ENCODE assay signal across 8 cellular contexts in the genomic region with DNA sequence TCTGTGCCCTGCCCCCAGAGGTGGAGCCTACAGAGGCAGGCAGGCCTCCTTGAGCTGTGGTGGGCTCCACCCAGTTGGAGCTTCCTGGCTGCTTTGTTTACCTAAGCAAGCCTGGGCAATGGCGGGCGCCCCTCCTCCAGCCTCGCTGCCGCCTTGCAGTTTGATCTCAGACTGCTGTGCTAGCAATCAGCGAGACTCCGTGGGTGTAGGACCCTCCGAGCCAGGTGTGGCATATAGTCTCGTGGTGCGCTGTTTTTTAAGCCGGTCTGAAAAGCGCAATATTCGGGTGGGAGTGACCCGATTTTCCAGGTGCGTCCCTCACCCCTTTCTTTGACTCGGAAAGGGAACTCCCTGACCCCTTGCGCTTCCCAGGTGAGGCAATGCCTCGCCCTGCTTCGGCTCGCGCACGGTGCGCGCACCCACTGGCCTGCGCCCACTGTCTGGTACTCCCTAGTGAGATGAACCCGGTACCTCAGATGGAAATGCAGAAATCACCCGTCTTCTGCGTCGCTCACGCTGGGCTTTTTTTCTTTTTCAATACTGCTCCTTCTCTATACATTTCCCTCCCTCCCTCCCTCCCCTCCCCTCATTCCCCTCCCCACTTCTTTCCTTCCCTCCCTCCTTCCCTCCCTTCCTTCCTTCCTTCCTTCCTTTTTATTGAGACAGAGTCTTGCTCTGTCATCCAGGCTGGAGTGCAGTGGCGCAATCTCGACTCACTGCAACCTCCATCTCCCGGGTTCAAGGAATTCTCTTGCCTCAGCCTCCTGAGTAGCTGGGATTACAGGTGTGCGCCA.
DNase-seq lines count a peak whose midpoint lies in the region; ATAC-seq and TF ChIP-seq lines count a peak whose summit lies in the region.
"Not testable (repeated sequence)": the region's sequence is repeated elsewhere in the genome, so short reads cannot be mapped to it uniquely, and the experiment has no call there.

No MANE protein-coding gene starts in this region.

- not testable (repeated sequence) for H3K9me3 ChIP-seq in CD8-positive, alpha-beta T cell (ENCODE audit: low read length); HCT116 (ENCODE audit: control insufficient read depth in 1 of 2, insufficient read depth in 1 of 2, low read depth in 1 of 2, low read length in 2 of 2); hepatocyte (ENCODE audit: low read depth)

- RAD21 ChIA-PET in HCT116 (lab: Charles Lee; ENCODE audit: low non-redundant PET in 1 of 2, low total read pairs in 2 of 2, uncharacterized antibody in 2 of 2, unreplicated experiment in 2 of 2) = interaction anchor here in 1 of 2 experiments (0.7 kb wide), 1 partner anchor 321 kb away, joined by 5 read pairs; no protein-coding TSS in a partner anchor

- H3K9me2 ChIP-seq in HCT116 (ENCODE audit: insufficient read depth); hepatocyte (replicated peaks; ENCODE audit: insufficient read depth): not testable (repeated sequence)

- not testable (repeated sequence) for H3K27me3 ChIP-seq in CD8-positive, alpha-beta T cell (ENCODE audit: insufficient read depth, low read length); HCT116 (ENCODE audit: insufficient read depth, low read length); hepatocyte

- not testable (repeated sequence) for H3K4me1 ChIP-seq in CD8-positive, alpha-beta T cell (ENCODE audit: insufficient read depth, low read length); HCT116 (ENCODE audit: control insufficient read depth in 1 of 2, insufficient read depth in 2 of 2, low read length in 2 of 2); hepatocyte (ENCODE audit: insufficient read depth)

- 56% methylated on average over 13 of the region's 33 CpGs for WGBS in hepatocyte (ENCODE audit: low lambda C conversion rate, missing lambda C conversion rate)

- H3K27me3 Mint-ChIP-seq in CD8-positive, alpha-beta T cell (ENCODE audit: low read depth); T-cell; activated T-cell treated with anti-CD3 and anti-CD28 coated beads, Interleukin-2, amount 50 U/mL, for 24 hours; central memory CD8-positive, alpha-beta T cell; naive thymus-derived CD8-positive, alpha-beta T cell; stimulated activated memory B cell treated with anti-CD40 and anti-IgM and Interleukin-4, amounts not matched to agents 10 μg/mL and 1 μg/mL and 100 μg/mL, for 72 hours: not testable (repeated sequence)

- not testable (repeated sequence) for H3K79me2 ChIP-seq in HCT116 (ENCODE audit: insufficient read depth, low read length); hepatocyte

- H2AFZ ChIP-seq in HCT116 (ENCODE audit: low read depth, low read length, poor library complexity, severe bottlenecking); hepatocyte: not testable (repeated sequence)

- intact Hi-C loops in CD8-positive, alpha-beta T cell (cut with DNase I, micrococcal nuclease) = loop anchor here (5.0 kb wide), 1 partner anchor 32 kb away; no protein-coding TSS in a partner anchor
- intact Hi-C loops in HCT116 (cut with micrococcal nuclease) = not testable (repeated sequence)

- CTCF ChIA-PET in CD8-positive, alpha-beta T cell (lab: Charles Lee); HCT116 (lab: Charles Lee); T-cell (lab: Charles Lee): not testable (repeated sequence)

- not testable (repeated sequence) for H3K36me3 ChIP-seq in CD8-positive, alpha-beta T cell (ENCODE audit: insufficient read depth, low read length); HCT116 (ENCODE audit: control insufficient read depth in 1 of 2, insufficient read depth in 2 of 2, low read length in 2 of 2); hepatocyte (replicated peaks; ENCODE audit: insufficient read depth, low read depth)

- H3K36me3 Mint-ChIP-seq in CD8-positive, alpha-beta T cell; T-cell; activated T-cell treated with anti-CD3 and anti-CD28 coated beads, Interleukin-2, amount 50 U/mL, for 24 hours (ENCODE audit: low read depth); central memory CD8-positive, alpha-beta T cell (ENCODE audit: insufficient read depth); naive thymus-derived CD8-positive, alpha-beta T cell; stimulated activated memory B cell treated with anti-CD40 and anti-IgM and Interleukin-4, amounts not matched to agents 10 μg/mL and 1 μg/mL and 100 μg/mL, for 72 hours: not testable (repeated sequence)

- H3K4me2 ChIP-seq in HCT116 (ENCODE audit: low read length) (0 out of 2 replicates have a peak overlapping the region, but pooled peaks have one; percentile 9), hepatocyte (peak overlapping the region; percentile 53)

- H3K4me3 Mint-ChIP-seq in CD8-positive, alpha-beta T cell = peak overlapping the region; percentile 58
- peak overlapping the region; percentile 47 to 53 (median 47) for H3K4me3 Mint-ChIP-seq in T-cell
- H3K4me3 Mint-ChIP-seq in activated T-cell treated with anti-CD3 and anti-CD28 coated beads, Interleukin-2, amount 50 U/mL, for 24 hours = peak overlapping the region; percentile 25
- peak overlapping the region; percentile 51 for H3K4me3 Mint-ChIP-seq in central memory CD8-positive, alpha-beta T cell
- H3K4me3 Mint-ChIP-seq in naive thymus-derived CD8-positive, alpha-beta T cell = peak overlapping the region; percentile 24 to 73 (median 54)
- H3K4me3 Mint-ChIP-seq in stimulated activated memory B cell treated with anti-CD40 and anti-IgM and Interleukin-4, amounts not matched to agents 10 μg/mL and 1 μg/mL and 100 μg/mL, for 72 hours = peak overlapping the region; percentile 41

- not testable (repeated sequence) for TF ChIP-seq POLR2A in HCT116 (IDR thresholded peaks at IDR 0.05; ENCODE audit: borderline replicate concordance, extremely low read depth, insufficient read depth, insufficient read length)

- H3K9me3 Mint-ChIP-seq in CD8-positive, alpha-beta T cell; T-cell; activated T-cell treated with anti-CD3 and anti-CD28 coated beads, Interleukin-2, amount 50 U/mL, for 24 hours; central memory CD8-positive, alpha-beta T cell; naive thymus-derived CD8-positive, alpha-beta T cell; stimulated activated memory B cell treated with anti-CD40 and anti-IgM and Interleukin-4, amounts not matched to agents 10 μg/mL and 1 μg/mL and 100 μg/mL, for 72 hours: not testable (repeated sequence)

- peak in 1 of 7 experiments; percentile 21 for DNase-seq in CD8-positive, alpha-beta T cell
- DNase-seq in HCT116 (ENCODE audit: low read depth, low spot score); activated T-cell treated with anti-CD3 and anti-CD28 coated beads, Interleukin-2, amount 50 U/mL, for 24 hours; central memory CD8-positive, alpha-beta T cell (ENCODE audit: low spot score in 2 of 2); hepatocyte (ENCODE audit: low spot score): not testable (repeated sequence)
- peak in 3 of 34 experiments; percentile 6 to 14 (median 6) for DNase-seq in T-cell
- peak in 4 of 10 donors; percentile 13 to 30 (median 21) for DNase-seq in naive thymus-derived CD8-positive, alpha-beta T cell

- H3K9ac ChIP-seq in HCT116 (ENCODE audit: low read length) = not testable (repeated sequence)

- peak overlapping the region; percentile 60 for H3K27ac Mint-ChIP-seq in CD8-positive, alpha-beta T cell
- H3K27ac Mint-ChIP-seq in T-cell = peak overlapping the region; percentile 61 to 69
- H3K27ac Mint-ChIP-seq in activated T-cell treated with anti-CD3 and anti-CD28 coated beads, Interleukin-2, amount 50 U/mL, for 24 hours; stimulated activated memory B cell treated with anti-CD40 and anti-IgM and Interleukin-4, amounts not matched to agents 10 μg/mL and 1 μg/mL and 100 μg/mL, for 72 hours: not testable (repeated sequence)
- peak overlapping the region; percentile 82 for H3K27ac Mint-ChIP-seq in central memory CD8-positive, alpha-beta T cell (ENCODE audit: low read depth)
- peak overlapping the region in 9 of 10 donors; percentile 20 to 87 (median 68) for H3K27ac Mint-ChIP-seq in naive thymus-derived CD8-positive, alpha-beta T cell

- BruUV-seq in HCT116 (replicated peaks; lab: Mats Ljungman, UMichigan) = not testable (repeated sequence)

- TF ChIP-seq CTCF in CD8-positive, alpha-beta T cell (IDR thresholded peaks at IDR 0.05); HCT116 (IDR thresholded peaks at IDR 0.05 in 2 of 3, conservative IDR thresholded peaks at IDR 0.05 in 1 of 3; ENCODE audit: borderline replicate concordance in 1 of 3, insufficient read depth in 1 of 3, low read depth in 2 of 3, low read length in 2 of 3); hepatocyte (IDR thresholded peaks at IDR 0.05; ENCODE audit: poor library complexity): not testable (repeated sequence)

- ATAC-seq in CD8-positive, alpha-beta T cell; HCT116; T-cell (replicated peaks in 1 of 4); central memory CD8-positive, alpha-beta T cell (replicated peaks; ENCODE audit: extremely low read depth, poor library complexity, severe bottlenecking); naive thymus-derived CD8-positive, alpha-beta T cell; stimulated activated memory B cell treated with anti-CD40 and anti-IgM and Interleukin-4, amounts not matched to agents 10 μg/mL and 1 μg/mL and 100 μg/mL, for 72 hours: not testable (repeated sequence)

- not testable (repeated sequence) for H3K4me1 Mint-ChIP-seq in CD8-positive, alpha-beta T cell (ENCODE audit: low read depth); T-cell; activated T-cell treated with anti-CD3 and anti-CD28 coated beads, Interleukin-2, amount 50 U/mL, for 24 hours (ENCODE audit: low read depth); central memory CD8-positive, alpha-beta T cell; naive thymus-derived CD8-positive, alpha-beta T cell; stimulated activated memory B cell treated with anti-CD40 and anti-IgM and Interleukin-4, amounts not matched to agents 10 μg/mL and 1 μg/mL and 100 μg/mL, for 72 hours

- not testable (repeated sequence) for TF ChIP-seq RAD21 in HCT116 (IDR thresholded peaks at IDR 0.05; ENCODE audit: low read depth)

- H4K20me1 ChIP-seq in HCT116 (ENCODE audit: insufficient read depth); hepatocyte (ENCODE audit: insufficient read depth, poor library complexity, severe bottlenecking): not testable (repeated sequence)

- POLR2A ChIA-PET in CD8-positive, alpha-beta T cell (lab: Charles Lee); HCT116 (lab: Charles Lee); T-cell (lab: Charles Lee): not testable (repeated sequence)
- POLR2A ChIA-PET in naive thymus-derived CD8-positive, alpha-beta T cell (lab: Charles Lee) = interaction anchor here (0.6 kb wide), 1 partner anchor 69 kb away, joined by 5 read pairs; no protein-coding TSS in a partner anchor

- not testable (repeated sequence) for H3K27ac ChIP-seq in CD8-positive, alpha-beta T cell (ENCODE audit: low read depth, low read length); HCT116 (ENCODE audit: low read depth, low read length); hepatocyte

- not testable (repeated sequence) for H3K4me3 ChIP-seq in CD8-positive, alpha-beta T cell (ENCODE audit: low read depth, low read length); HCT116 (replicated peaks in 1 of 2; ENCODE audit: low read depth in 1 of 2, low read length in 2 of 2); hepatocyte
